In genomic region chr4:110271986-110272385, GRCh38 we compare ENCODE assay signal across 18 cellular contexts.
"Had no signal": no experiment of that assay in that cellular context is flagged by ENCODE, and none has a peak within 500 bp of the region (broad histone marks: within the 10 kb centered on the region; RNA-seq: fewer than 3 reads in every experiment).

No MANE protein-coding gene starts in this region.

- H3K36me3 Mint-ChIP-seq: naive thymus-derived CD4-positive, alpha-beta T cell had no signal

- H3K4me1 ChIP-seq: gastrocnemius medialis, sigmoid colon had no signal

- H3K36me3 ChIP-seq: gastrocnemius medialis, sigmoid colon had no signal

- H3K27ac Mint-ChIP-seq: activated T-helper 17 cell treated with anti-CD3 and anti-CD28 coated beads, Interleukin-2, amount 50 U/mL, for 72 hours; dendritic cell treated with granulocyte-macrophage colony-stimulating factor and Interleukin-4, amounts not matched to agents 40 ng/mL and 50 ng/mL, for 4 days; progenitor cell of endocrine pancreas; T-helper 2 cell treated with Interferon-gamma antibody and Interleukin-4, amounts not matched to agents 5 μg/mL and 100 μg/mL, for 36 hours had no signal

- H3K4me3 ChIP-seq: gastrocnemius medialis, lung, sigmoid colon had no signal

- ATAC-seq: activated CD4-positive, CD25-positive, alpha-beta regulatory T cell treated with anti-CD3 and anti-CD28 coated beads, Interleukin-2, amount 50 U/mL, for 24 hours; activated T-helper 17 cell treated with anti-CD3 and anti-CD28 coated beads, Interleukin-2, amount 50 U/mL, for 72 hours; gastrocnemius medialis; left cardiac atrium; naive thymus-derived CD4-positive, alpha-beta T cell had no signal

- H3K27me3 ChIP-seq: gastrocnemius medialis, sigmoid colon had no signal

- H3K4me3 Mint-ChIP-seq: activated T-helper 17 cell treated with anti-CD3 and anti-CD28 coated beads, Interleukin-2, amount 50 U/mL, for 72 hours; dendritic cell treated with granulocyte-macrophage colony-stimulating factor and Interleukin-4, amounts not matched to agents 40 ng/mL and 50 ng/mL, for 4 days; naive thymus-derived CD4-positive, alpha-beta T cell; T-helper 2 cell treated with Interferon-gamma antibody and Interleukin-4, amounts not matched to agents 5 μg/mL and 100 μg/mL, for 36 hours had no signal

- H3K27ac ChIP-seq: gastrocnemius medialis, sigmoid colon had no signal

- H3K9me3 ChIP-seq: gastrocnemius medialis, sigmoid colon had no signal

- H3K4me1 Mint-ChIP-seq: activated T-helper 17 cell treated with anti-CD3 and anti-CD28 coated beads, Interleukin-2, amount 50 U/mL, for 72 hours had no signal

- DNase-seq: activated CD4-positive, alpha-beta T cell treated with anti-CD3 and anti-CD28 coated beads, Interleukin-2, amount 50 U/mL, for 4 hours; activated naive CD4-positive, alpha-beta T cell treated with Interleukin-2 at 50 U/mL for 16 hours; anterior cingulate cortex; effector memory CD4-positive, alpha-beta T cell; gastrocnemius medialis; left cardiac atrium; midbrain; naive thymus-derived CD4-positive, alpha-beta T cell; nucleus accumbens; sigmoid colon; stimulated activated CD4-positive, alpha-beta T cell treated with anti-CD3 and anti-CD28 coated beads, Interleukin-1b, Interleukin-23, amount 100 ng/mL, for 48 hours; SW 1271 had no signal

- H3K9me3 Mint-ChIP-seq: activated T-helper 17 cell treated with anti-CD3 and anti-CD28 coated beads, Interleukin-2, amount 50 U/mL, for 72 hours; dendritic cell treated with granulocyte-macrophage colony-stimulating factor and Interleukin-4, amounts not matched to agents 40 ng/mL and 50 ng/mL, for 4 days; T-helper 2 cell treated with Interferon-gamma antibody and Interleukin-4, amounts not matched to agents 5 μg/mL and 100 μg/mL, for 36 hours had no signal

- H3K27me3 Mint-ChIP-seq: dendritic cell treated with granulocyte-macrophage colony-stimulating factor and Interleukin-4, amounts not matched to agents 40 ng/mL and 50 ng/mL, for 4 days; progenitor cell of endocrine pancreas had no signal
